ENCODE assay signal across 9 cellular contexts in genomic region chr2:174337337-174338154, GRCh38. TPM values are rescaled to one million over a fixed set of nuclear protein-coding genes. Genes with fewer than 3 reads are reported as not detected.
A peak's percentile ranks its signal among the peaks of the same experiment; 100 is the strongest.
DNase-seq lines count a peak whose midpoint lies in the region; ATAC-seq and TF ChIP-seq lines count a peak whose summit lies in the region.
"Had no signal": no experiment of that assay in that cellular context is flagged by ENCODE, and none has a peak within 500 bp of the region (broad histone marks: within the 10 kb centered on the region; RNA-seq: fewer than 3 reads in every experiment).

No MANE protein-coding gene starts in this region.

- H2BK5ac ChIP-seq in neuronal stem cell (ENCODE audit: low read length): no peak overlapping the region

- peak overlapping the region; percentile 94 for H3K18ac ChIP-seq in neuronal stem cell (ENCODE audit: low read length)

- H3K4me1 ChIP-seq in Caco-2: no peaks in the 10 kb centered on the region
- peaks cover 23% of the 10 kb centered on the region for H3K4me1 ChIP-seq in ectodermal cell (ENCODE audit: control insufficient read depth, insufficient read depth, low read length)
- H3K4me1 ChIP-seq in neuronal stem cell (ENCODE audit: control insufficient read depth in 2 of 2, insufficient read depth in 1 of 2, low read depth in 1 of 2, low read length in 2 of 2): peaks cover 21 to 28% of the 10 kb centered on the region in 2 donors
- no peaks in the 10 kb centered on the region for H3K4me1 ChIP-seq in prostate gland (replicated peaks)

- H3K9me3 ChIP-seq in Caco-2: no peaks in the 10 kb centered on the region
- H3K9me3 ChIP-seq in ectodermal cell (ENCODE audit: control insufficient read depth, low read length): no peaks in the 10 kb centered on the region
- no peaks in the 10 kb centered on the region for H3K9me3 ChIP-seq in neuronal stem cell (replicated peaks in 1 of 2; ENCODE audit: control insufficient read depth in 2 of 2, insufficient read depth in 1 of 2, low read depth in 1 of 2, low read length in 2 of 2)
- H3K9me3 ChIP-seq in prostate gland: no peaks in the 10 kb centered on the region

- POLR2A ChIA-PET in Caco-2 (lab: Charles Lee): interaction anchor here (0.6 to 1.4 kb wide), 5 partner anchors 89 to 982 kb away, joined by 3 to 18 read pairs (median 4); partner anchors contain the start of gene OLA1

- H3K27me3 ChIP-seq in Caco-2 (replicated peaks; ENCODE audit: control insufficient read depth, insufficient read depth, low read length) (peaks cover 2% of the 10 kb centered on the region; the same call in 1 of the 2 replicates), ectodermal cell (ENCODE audit: control insufficient read depth, insufficient read depth, low read length, poor library complexity, severe bottlenecking) (peaks cover 100% of the 10 kb centered on the region), neuronal stem cell (ENCODE audit: control insufficient read depth in 3 of 3, insufficient read depth in 3 of 3, low read depth in 1 of 3, low read length in 3 of 3) (peaks cover 37 to 84% (median 53%) of the 10 kb centered on the region in 3 experiments), prostate gland (replicated peaks; ENCODE audit: insufficient read depth) (peaks cover 77% of the 10 kb centered on the region)

- intact Hi-C loops in Caco-2 (cut with micrococcal nuclease; ENCODE audit: unreplicated experiment): loop anchor here (5.0 kb wide), 3 partner anchors 285 to 585 kb away; partner anchors contain the start of gene SP3
- intact Hi-C loops in prostate gland (cut with DNase I): no loop called here

- no peak overlapping the region for H3K4ac ChIP-seq in neuronal stem cell (ENCODE audit: low read length)

- peak overlapping the region; percentile 91 for H3K4me2 ChIP-seq in neuronal stem cell (ENCODE audit: insufficient read depth, low read length, poor library complexity, severe bottlenecking)

- H3K27ac ChIP-seq in ectodermal cell (ENCODE audit: insufficient read depth, low read depth, low read length, poor library complexity, severe bottlenecking): no peak overlapping the region
- no peak overlapping the region for H3K27ac ChIP-seq in neuronal stem cell (replicated peaks; ENCODE audit: low read length)
- H3K27ac ChIP-seq in prostate gland: no peak overlapping the region

- H3K27me3 Mint-ChIP-seq in Caco-2 (ENCODE audit: insufficient read depth, unreplicated experiment): peaks cover 5% of the 10 kb centered on the region

- H3K36me3 ChIP-seq in Caco-2 (ENCODE audit: control insufficient read depth, insufficient read depth, low read length) (no peaks in the 10 kb centered on the region), ectodermal cell (ENCODE audit: control insufficient read depth, insufficient read depth, low read length) (no peaks in the 10 kb centered on the region), neuronal stem cell (replicated peaks in 1 of 2; ENCODE audit: control insufficient read depth in 2 of 2, insufficient read depth in 2 of 2, low read length in 2 of 2) (peaks cover 0 to 12% of the 10 kb centered on the region in 2 donors), prostate gland (no peaks in the 10 kb centered on the region)

- no peak overlapping the region for H2BK120ac ChIP-seq in neuronal stem cell (ENCODE audit: low read depth, low read length)

- H2AK5ac ChIP-seq in neuronal stem cell (ENCODE audit: low read depth, low read length): no peak overlapping the region

- H3K79me1 ChIP-seq in neuronal stem cell (ENCODE audit: low read depth, low read length): no peaks in the 10 kb centered on the region

- peak overlapping the region; percentile 87 for H3K27ac Mint-ChIP-seq in Caco-2 (ENCODE audit: unreplicated experiment)

- H3K9ac ChIP-seq in neuronal stem cell (ENCODE audit: low read depth, low read length, poor library complexity): peak overlapping the region; percentile 70

- peak overlapping the region; percentile 85 for H3K23ac ChIP-seq in neuronal stem cell (ENCODE audit: low read depth, low read length, poor library complexity)

- peaks cover 6% of the 10 kb centered on the region for H3K4me1 Mint-ChIP-seq in Caco-2 (ENCODE audit: low read depth, unreplicated experiment)

- H3K4me3 ChIP-seq in Caco-2 (ENCODE audit: low read depth, low read length) (peak overlapping the region; percentile 98), ectodermal cell (ENCODE audit: insufficient read depth, low read depth, low read length) (peak overlapping the region; percentile 32), neuronal stem cell (ENCODE audit: low read length in 2 of 2) (peak overlapping the region; percentile 74 to 76), prostate gland (no peak overlapping the region)

- TF ChIP-seq CTCF in Caco-2 (IDR thresholded peaks at IDR 0.05; ENCODE audit: insufficient read depth in 1 of 2, low read depth in 1 of 2, low read length in 1 of 2, severe bottlenecking in 1 of 2, unreplicated experiment in 1 of 2) (no peak), prostate gland (IDR thresholded peaks at IDR 0.05) (no peak)

- no peaks in the 10 kb centered on the region for H3K9me3 Mint-ChIP-seq in Caco-2 (ENCODE audit: unreplicated experiment)

- CTCF ChIA-PET in Caco-2 (lab: Charles Lee): interaction anchor here (0.6 to 1.6 kb wide), 8 partner anchors 13 to 588 kb away, joined by 3 to 15 read pairs (median 4); no protein-coding TSS in a partner anchor

- H4K8ac ChIP-seq in neuronal stem cell (ENCODE audit: low read depth, low read length): no peak overlapping the region

- peak; percentile 11 for ATAC-seq in GM19438 (IDR thresholded peaks at IDR 0.05; ENCODE audit: low read depth, unreplicated experiment)

- no peak overlapping the region for H4K91ac ChIP-seq in neuronal stem cell (ENCODE audit: low read depth, low read length, poor library complexity)

- no peak overlapping the region for H3K14ac ChIP-seq in neuronal stem cell (ENCODE audit: low read length)

- no peak overlapping the region for H2BK15ac ChIP-seq in neuronal stem cell (ENCODE audit: low read length)

- peak overlapping the region; percentile 88 for H2AFZ ChIP-seq in neuronal stem cell (ENCODE audit: low read length)

- DNase-seq in Caco-2 (peak in 1 of 2 experiments; percentile 61), OCI-M1 (lab: John Stamatoyannopoulos, UW) (peak; percentile 65), neuronal stem cell (ENCODE audit: low spot score) (peak; percentile 63), nucleus accumbens (lab: John Stamatoyannopoulos, UW) (no peak), cerebellum (ENCODE audit: low spot score) (no peak), prostate gland (ENCODE audit: low spot score) (no peak)

- WGBS in ectodermal cell, 2 experiments: 0% methylated on average over 72 of the region's 74 CpGs
- no CpG with 5 or more reads among the region's 74 CpGs for WGBS in neuronal stem cell (ENCODE audit: extremely low coverage in 2 of 2, insufficient read length in 2 of 2, insufficient replicate concordance in 1 of 2), 2 donors
- 4% methylated on average over 71 of the region's 74 CpGs for WGBS in prostate gland

- peaks cover 13% of the 10 kb centered on the region for H3K36me3 Mint-ChIP-seq in Caco-2 (ENCODE audit: insufficient read depth, unreplicated experiment)

- peak overlapping the region; percentile 99 for H3K4me3 Mint-ChIP-seq in Caco-2 (ENCODE audit: unreplicated experiment)

- no peak for TF ChIP-seq POLR2A in prostate gland (IDR thresholded peaks at IDR 0.05)

- BruUV-seq in Caco-2 (replicated peaks; lab: Mats Ljungman, UMichigan): TSS peak; percentile 34

- H2BK12ac ChIP-seq in neuronal stem cell (ENCODE audit: low read length): peak overlapping the region; percentile 73

RNA-seq across cellular contexts. Expression of gene SP9, which starts 2.8 kb away (rescaled TPM):
- 2.9 TPM in 2 replicates for total RNA-seq in Caco-2 (2022)
- not detected for polyA plus RNA-seq in ectodermal cell (2013, experiment 1 of 4)
- polyA plus RNA-seq in ectodermal cell (2013, experiment 2 of 4): 0.16 TPM
- polyA plus RNA-seq in ectodermal cell (2013, experiment 3 of 4): 0.53 TPM
- polyA plus RNA-seq in ectodermal cell (2013, experiment 4 of 4): 0.20 TPM
- polyA plus RNA-seq in neuronal stem cell (2013, experiment 1 of 2): 0.11 TPM
- polyA plus RNA-seq in neuronal stem cell (2013, experiment 2 of 2): 0.10 TPM
- 0.09 TPM for total RNA-seq in cerebellum
- total RNA-seq in prostate gland: under 1 TPM in 1 of 2 donors, not detected in 1; 0.40 TPM
- total RNA-seq: pulmonary artery endothelial cell had no signal

RNA-seq across cellular contexts. Expression of gene SCRN3, which starts 58.0 kb away (rescaled TPM):
- total RNA-seq in Caco-2 (2022) (23.6 and 26.4 TPM in 2 replicates), cerebellum (46.0 TPM), prostate gland (10 to 100 TPM; 22.4 to 39.8 TPM)
- 24.3 TPM for polyA plus RNA-seq in ectodermal cell (2013, experiment 1 of 4)
- 27.7 TPM for polyA plus RNA-seq in ectodermal cell (2013, experiment 2 of 4)
- 23.5 TPM for polyA plus RNA-seq in ectodermal cell (2013, experiment 3 of 4)
- 25.5 TPM for polyA plus RNA-seq in ectodermal cell (2013, experiment 4 of 4)
- 14.3 TPM for polyA plus RNA-seq in neuronal stem cell (2013, experiment 1 of 2)
- polyA plus RNA-seq in neuronal stem cell (2013, experiment 2 of 2): 13.9 TPM

Comparison
In these comparisons a context has a peak if more than half of its experiments do, and no peak if none do; other contexts are left out.
1. DNase-seq: peak in OCI-M1 (single experiment) and neuronal stem cell (single experiment); none in nucleus accumbens (0 of 56), cerebellum (single experiment) and prostate gland (single experiment).
2. H3K4me3 ChIP-seq: peak in Caco-2 (single experiment), ectodermal cell (single experiment) and neuronal stem cell (2 of 2); none in prostate gland (0 of 2).